ENCODE assay signal across 18 cellular contexts in genomic region chr16:30669026-30670000, GRCh38. TPM values are rescaled to one million over a fixed set of nuclear protein-coding genes. Genes with fewer than 3 reads are reported as not detected.
DNase-seq lines count a peak whose midpoint lies in the region; ATAC-seq and TF ChIP-seq lines count a peak whose summit lies in the region.
"Had no signal": no experiment of that assay in that cellular context is flagged by ENCODE, and none has a peak within 500 bp of the region (broad histone marks: within the 10 kb centered on the region; RNA-seq: fewer than 3 reads in every experiment).

No MANE protein-coding gene starts in this region.

- H3K27me3 Mint-ChIP-seq in T-helper 17 cell, result no peaks in the 10 kb centered on the region

- no peak for TF ChIP-seq POLR2A in suprapubic skin (IDR thresholded peaks at IDR 0.05)

- H3K4me3 Mint-ChIP-seq in T-helper 17 cell, result no peak overlapping the region
- H3K4me3 Mint-ChIP-seq: HFFc6 had no signal

- no peak for TF ChIP-seq RAD21 in liver (IDR thresholded peaks at IDR 0.05)

- H3K27ac ChIP-seq in liver (ENCODE audit: low read depth in 1 of 2, low read length in 2 of 2) (no peak overlapping the region), suprapubic skin (no peak overlapping the region)

- H3K4me1 Mint-ChIP-seq in T-helper 17 cell, result peaks cover 8% of the 10 kb centered on the region

- peak; percentile 2 for DNase-seq in H4 (ENCODE audit: low spot score)
- no peak for DNase-seq in T-helper 17 cell
- DNase-seq in kidney glomerular epithelial cell (lab: John Stamatoyannopoulos, UW), result no peak
- DNase-seq in suprapubic skin (ENCODE audit: low spot score in 2 of 2), result no peak
- DNase-seq: C1 segment of cervical spinal cord, DND-41, GOT3, HFFc6, KG1, NCI-H1048, NCI-H1436 treated with DMSO at 0.1 percent for 48 hours, NCI-H2029 treated with DMSO at 0.1 percent for 48 hours, NCI-H2171 treated with DMSO at 0.1 percent for 48 hours, NCI-H748 treated with DMSO at 0.1 percent for 48 hours, PC-3 had no signal

- peak overlapping the region; percentile 34 for H3K27ac Mint-ChIP-seq in T-helper 17 cell
- H3K27ac Mint-ChIP-seq: HFFc6 had no signal

- TF ChIP-seq CTCF in liver (IDR thresholded peaks at IDR 0.05; ENCODE audit: low read depth, low read length, missing input control) (no peak), suprapubic skin (IDR thresholded peaks at IDR 0.05) (no peak)

- WGBS in liver, result 83% methylated on average over 41 of the region's 41 CpGs
- WGBS in suprapubic skin, result 87% methylated on average over 34 of the region's 41 CpGs

- no peak for TF ChIP-seq EP300 in suprapubic skin (IDR thresholded peaks at IDR 0.05)

- H3K4me3 ChIP-seq in liver (ENCODE audit: low read depth in 1 of 3, low read length in 3 of 3) (no peak overlapping the region), suprapubic skin (no peak overlapping the region)
- H3K4me3 ChIP-seq: SK-N-MC had no signal

- ATAC-seq in T-helper 17 cell (no peak), GM21786 (IDR thresholded peaks at IDR 0.05; ENCODE audit: unreplicated experiment) (no peak)
- ATAC-seq: PC-3 had no signal

- H3K4me1 ChIP-seq in liver (ENCODE audit: control insufficient read depth in 4 of 4, insufficient read depth in 4 of 4, low read length in 3 of 4) (peaks cover 7 to 14% (median 10%) of the 10 kb centered on the region in 4 donors), suprapubic skin (peaks cover 5% of the 10 kb centered on the region)

- no peak overlapping the region for H3K9ac ChIP-seq in liver (ENCODE audit: low read depth in 1 of 2, low read length in 2 of 2)

- H3K9me3 ChIP-seq in T-helper 17 cell (ENCODE audit: control insufficient read depth, low read length, poor library complexity, severe bottlenecking), result no peaks in the 10 kb centered on the region
- H3K9me3 ChIP-seq in liver (ENCODE audit: control insufficient read depth in 4 of 4, low read length in 3 of 4), result no peaks in the 10 kb centered on the region
- no peaks in the 10 kb centered on the region for H3K9me3 ChIP-seq in suprapubic skin

- H3K36me3 ChIP-seq in liver (ENCODE audit: control insufficient read depth in 4 of 4, insufficient read depth in 3 of 4, low read depth in 1 of 4, low read length in 3 of 4) (peaks cover 17 to 52% (median 22%) of the 10 kb centered on the region in 4 donors), suprapubic skin (peaks cover 65% of the 10 kb centered on the region)

- H3K36me3 Mint-ChIP-seq in T-helper 17 cell (ENCODE audit: low read depth), result peaks cover 7% of the 10 kb centered on the region

- H3K27me3 ChIP-seq in liver (ENCODE audit: control insufficient read depth in 4 of 4, insufficient read depth in 4 of 4, low read length in 3 of 4) (no peaks in the 10 kb centered on the region), suprapubic skin (no peaks in the 10 kb centered on the region)

TF ChIP-seq in liver, 16 proteins besides CTCF, POLR2A, EP300 and RAD21:
- TF ChIP-seq FOXA1 (IDR thresholded peaks at IDR 0.05), result no peak
- no peak for TF ChIP-seq GABPA (IDR thresholded peaks at IDR 0.05 in 1 of 2, conservative IDR thresholded peaks at IDR 0.05 in 1 of 2)
- no peak for TF ChIP-seq ZBTB33 (IDR thresholded peaks at IDR 0.05)
- TF ChIP-seq TAF1 (conservative IDR thresholded peaks at IDR 0.05), result no peak
- no peak for TF ChIP-seq FOXA2 (IDR thresholded peaks at IDR 0.05)
- no peak for TF ChIP-seq ATF3 (IDR thresholded peaks at IDR 0.05)
- peak; percentile 96 for TF ChIP-seq NR2F2 (IDR thresholded peaks at IDR 0.05)
- no peak for TF ChIP-seq JUND (IDR thresholded peaks at IDR 0.05)
- no peak for TF ChIP-seq EGR1 (IDR thresholded peaks at IDR 0.05; ENCODE audit: low read depth in 2 of 2)
- peak; percentile 73 for TF ChIP-seq SP1 (IDR thresholded peaks at IDR 0.05)
- TF ChIP-seq HNF4G (IDR thresholded peaks at IDR 0.05), result no peak
- TF ChIP-seq HNF4A (conservative IDR thresholded peaks at IDR 0.05), result peak; percentile 50 to 72
- peak; percentile 93 to 99 for TF ChIP-seq RXRA (IDR thresholded peaks at IDR 0.05)
- no peak for TF ChIP-seq REST (IDR thresholded peaks at IDR 0.05)
- no peak for TF ChIP-seq MAX (IDR thresholded peaks at IDR 0.05)
- TF ChIP-seq YY1 (IDR thresholded peaks at IDR 0.05), result no peak

RNA-seq across cellular contexts. Expression of gene FBRS, which starts 11.1 kb away (rescaled TPM):
- 5.0 and 5.9 TPM in 2 replicates for total RNA-seq in H4 (2014; rRNA removed; shearing (Covaris generic))
- 100 to 1,000 TPM; 217 to 246 TPM for total RNA-seq in T-helper 17 cell
- total RNA-seq in liver, result 10 to 100 TPM in 1 of 2 donors, 1 to 10 TPM in 1; 7.3 to 15.1 TPM
- polyA plus RNA-seq in liver, result 10 to 100 TPM in 1 of 2 donors, 1 to 10 TPM in 1; 4.1 to 15.5 TPM
- total RNA-seq in suprapubic skin, result 10 to 100 TPM; 64.5 to 81.3 (median 73.1) TPM

RNA-seq across cellular contexts. Expression of gene PRR14, which starts 18.6 kb away (rescaled TPM):
- total RNA-seq in H4 (2014; rRNA removed; shearing (Covaris generic)), result 5.2 and 13.6 TPM in 2 replicates
- 10 to 100 TPM; 74.1 to 89.1 TPM for total RNA-seq in T-helper 17 cell
- total RNA-seq in liver, result 1 to 10 TPM; 7.5 to 9.1 TPM
- 10 to 100 TPM in 1 of 2 donors, 1 to 10 TPM in 1; 8.6 to 13.5 TPM for polyA plus RNA-seq in liver
- total RNA-seq in suprapubic skin, result 10 to 100 TPM; 56.7 to 68.8 (median 62.1) TPM

RNA-seq across cellular contexts. Expression of gene SRCAP, which starts 29.7 kb away (rescaled TPM):
- 5.0 and 6.2 TPM in 2 replicates for total RNA-seq in H4 (2014; rRNA removed; shearing (Covaris generic))
- total RNA-seq in T-helper 17 cell, result 10 to 100 TPM; 86.9 to 90.5 TPM
- total RNA-seq in liver, result 10 to 100 TPM; 26.8 to 27.7 TPM
- polyA plus RNA-seq in liver, result 1 to 10 TPM; 7.6 to 8.7 TPM
- total RNA-seq in suprapubic skin, result 10 to 100 TPM; 42.9 to 50.0 (median 44.6) TPM

RNA-seq across cellular contexts. Expression of gene ZNF689, which starts 59.1 kb away (rescaled TPM):
- total RNA-seq in H4 (2014; rRNA removed; shearing (Covaris generic)), result 9.6 TPM in 2 replicates
- 10 to 100 TPM in 1 of 2 donors, 1 to 10 TPM in 1; 8.3 to 14.4 TPM for total RNA-seq in T-helper 17 cell
- 1 to 10 TPM; 4.6 to 5.8 TPM for total RNA-seq in liver
- polyA plus RNA-seq in liver, result 1 to 10 TPM; 2.6 to 4.0 TPM
- 10 to 100 TPM in 1 of 4 donors, 1 to 10 TPM in 3; 5.3 to 11.2 (median 6.0) TPM for total RNA-seq in suprapubic skin
